ENCODE assay signal across 8 cellular contexts in genomic region chr11:12692238-12693074, GRCh38. TPM values are rescaled to one million over a fixed set of nuclear protein-coding genes. Genes with fewer than 3 reads are reported as not detected.
DNase-seq lines count a peak whose midpoint lies in the region; ATAC-seq, FAIRE-seq and TF ChIP-seq lines count a peak whose summit lies in the region.

No MANE protein-coding gene starts in this region.

- peaks cover 12% of the 10 kb centered on the region for H3K4me1 Mint-ChIP-seq in activated naive CD8-positive, alpha-beta T cell treated with anti-CD3 and anti-CD28 coated beads, Interleukin-2, amount 50 U/mL, for 24 hours

- peak overlapping the region; percentile 90 for H3K4me2 ChIP-seq in A549
- H3K4me2 ChIP-seq in skeletal muscle satellite cell (ENCODE audit: low read length), result peak overlapping the region; percentile 77

- TF ChIP-seq POLR2A in A549 (IDR thresholded peaks at IDR 0.05; ENCODE audit: low read length) (no peak), body of pancreas (IDR thresholded peaks at IDR 0.05) (peak in 2 of 3 donors; percentile 21 to 43)

- H3K27me3 ChIP-seq in body of pancreas, result no peaks in the 10 kb centered on the region
- no peaks in the 10 kb centered on the region for H3K27me3 ChIP-seq in skeletal muscle satellite cell (ENCODE audit: control insufficient read depth, insufficient read depth, low read length)

- POLR2A ChIA-PET in A549 (lab: Yijun Ruan, JAX), result interaction anchor here (0.6 to 2.9 kb wide), 5 partner anchors 8 to 95 kb away, joined by 4 to 25 read pairs (median 7); partner anchors contain the start of gene TEAD1

- H3K27ac Mint-ChIP-seq in activated naive CD8-positive, alpha-beta T cell treated with anti-CD3 and anti-CD28 coated beads, Interleukin-2, amount 50 U/mL, for 24 hours, result no peak overlapping the region
- no peak overlapping the region for H3K27ac Mint-ChIP-seq in activated naive CD4-positive, alpha-beta T cell treated with anti-CD3 and anti-CD28 coated beads, Interleukin-2, amount 50 U/mL, for 72 hours

- H3K9ac ChIP-seq in skeletal muscle satellite cell (ENCODE audit: low read depth, low read length), result peak overlapping the region; percentile 86

- TF ChIP-seq RAD21 in A549 (conservative IDR thresholded peaks at IDR 0.05 in 1 of 2, IDR thresholded peaks at IDR 0.05 in 1 of 2), result peak in 1 of 2 experiments; percentile 32; a peak in 1 of 5 replicates

- no peaks in the 10 kb centered on the region for H3K36me3 ChIP-seq in body of pancreas (replicated peaks in 1 of 2; ENCODE audit: insufficient read depth in 1 of 2, low read depth in 2 of 2)
- H3K36me3 ChIP-seq in skeletal muscle satellite cell (ENCODE audit: insufficient read depth, low read length), result no peaks in the 10 kb centered on the region

- FAIRE-seq in A549 (lab: Jason Lieb, UNC), result no peak

- intact Hi-C loops in body of pancreas (cut with DNase I), result no loop called here

- H3K36me3 Mint-ChIP-seq in activated naive CD8-positive, alpha-beta T cell treated with anti-CD3 and anti-CD28 coated beads, Interleukin-2, amount 50 U/mL, for 24 hours (ENCODE audit: low read depth), result no peaks in the 10 kb centered on the region
- no peaks in the 10 kb centered on the region for H3K36me3 Mint-ChIP-seq in activated naive CD4-positive, alpha-beta T cell treated with anti-CD3 and anti-CD28 coated beads, Interleukin-2, amount 50 U/mL, for 72 hours

- DNase-seq in A549 (ENCODE audit: low read depth in 1 of 2, low spot score in 1 of 2), result peak; percentile 75 to 89
- peak; percentile 49 for DNase-seq in NCI-H1092 (lab: John Stamatoyannopoulos, UW)
- DNase-seq in body of pancreas, result peak; percentile 92 to 97 (median 96)
- DNase-seq in islet precursor cell, result peak; percentile 91
- no peak for DNase-seq in activated naive CD8-positive, alpha-beta T cell treated with anti-CD3 and anti-CD28 coated beads, Interleukin-2, amount 50 U/mL, for 24 hours
- no peak for DNase-seq in germinal center (ENCODE audit: low spot score)
- DNase-seq in activated naive CD4-positive, alpha-beta T cell treated with anti-CD3 and anti-CD28 coated beads, Interleukin-2, amount 50 U/mL, for 72 hours (ENCODE audit: low spot score in 2 of 2), result no peak

- CTCF ChIA-PET in A549 (lab: Yijun Ruan, JAX), result interaction anchor here (0.9 to 2.3 kb wide), 5 partner anchors 15 to 400 kb away, joined by 3 to 11 read pairs (median 3); no protein-coding TSS in a partner anchor

- H3K9me3 ChIP-seq in A549 (no peaks in the 10 kb centered on the region), body of pancreas (no peaks in the 10 kb centered on the region), skeletal muscle satellite cell (replicated peaks; ENCODE audit: low read length) (no peaks in the 10 kb centered on the region)

- H3K27me3 Mint-ChIP-seq in activated naive CD8-positive, alpha-beta T cell treated with anti-CD3 and anti-CD28 coated beads, Interleukin-2, amount 50 U/mL, for 24 hours, result peaks cover 81% of the 10 kb centered on the region

- peak overlapping the region; percentile 92 to 94 for H3K27ac ChIP-seq in A549
- H3K27ac ChIP-seq in body of pancreas, result peak overlapping the region; percentile 87 to 94 (median 90)

- peaks cover 93% of the 10 kb centered on the region for H3K4me1 ChIP-seq in A549
- H3K4me1 ChIP-seq in body of pancreas, result peaks cover 78% of the 10 kb centered on the region
- H3K4me1 ChIP-seq in skeletal muscle satellite cell (ENCODE audit: control insufficient read depth, insufficient read depth, low read length), result peaks cover 88% of the 10 kb centered on the region

- H3K4me3 ChIP-seq in A549 (peak overlapping the region; percentile 31), body of pancreas (no peak overlapping the region), skeletal muscle satellite cell (ENCODE audit: low read length) (peak overlapping the region; percentile 53)

- WGBS in A549 (ENCODE audit: missing lambda C conversion rate), result 9% methylated on average over 14 of the region's 14 CpGs
- 30 to 32% methylated on average over 14 of the region's 14 CpGs for WGBS in body of pancreas, 2 donors

- TF ChIP-seq CTCF in A549 (IDR thresholded peaks at IDR 0.05) (no peak), body of pancreas (IDR thresholded peaks at IDR 0.05) (peak in 1 of 7 experiments; percentile 2)

- no peaks in the 10 kb centered on the region for H3K9me3 Mint-ChIP-seq in activated naive CD8-positive, alpha-beta T cell treated with anti-CD3 and anti-CD28 coated beads, Interleukin-2, amount 50 U/mL, for 24 hours
- no peaks in the 10 kb centered on the region for H3K9me3 Mint-ChIP-seq in activated naive CD4-positive, alpha-beta T cell treated with anti-CD3 and anti-CD28 coated beads, Interleukin-2, amount 50 U/mL, for 72 hours

- TF ChIP-seq EP300 in A549 (IDR thresholded peaks at IDR 0.05), result peak in 1 of 2 experiments; percentile 58; a peak in 3 of 5 replicates

- H3K4me3 Mint-ChIP-seq in activated naive CD8-positive, alpha-beta T cell treated with anti-CD3 and anti-CD28 coated beads, Interleukin-2, amount 50 U/mL, for 24 hours, result no peak overlapping the region

- ATAC-seq in A549 (peak; percentile 71 to 79), body of pancreas (peak; percentile 93)
- no peak for ATAC-seq in activated naive CD8-positive, alpha-beta T cell treated with anti-CD3 and anti-CD28 coated beads, Interleukin-2, amount 50 U/mL, for 24 hours
- no peak for ATAC-seq in activated naive CD4-positive, alpha-beta T cell treated with anti-CD3 and anti-CD28 coated beads, Interleukin-2, amount 50 U/mL, for 72 hours

TF ChIP-seq in A549, 52 proteins besides CTCF, POLR2A, EP300 and RAD21:
- TF ChIP-seq PBX3 (IDR thresholded peaks at IDR 0.05) (no peak), E2F6 (IDR thresholded peaks at IDR 0.05; ENCODE audit: borderline replicate concordance, low read depth) (no peak), CHD2 (IDR thresholded peaks at IDR 0.05; ENCODE audit: low read length, partially characterized antibody) (no peak), RFX5 (IDR thresholded peaks at IDR 0.05) (no peak), MAX (IDR thresholded peaks at IDR 0.05) (peak; percentile 73), TP53 (CRISPR knock-in tag; IDR thresholded peaks at IDR 0.05) (no peak), HOXB13 (CRISPR knock-in tag; IDR thresholded peaks at IDR 0.05; ENCODE audit: low read depth) (no peak), ZNF302 (CRISPR knock-in tag; IDR thresholded peaks at IDR 0.05) (no peak), MAFK (IDR thresholded peaks at IDR 0.05; ENCODE audit: partially characterized antibody) (no peak), JUN (IDR thresholded peaks at IDR 0.05) (peak; percentile 40 to 75; a peak in 2 of 5 replicates), FOSL2 (IDR thresholded peaks at IDR 0.05) (peak; percentile 16; the same call in 1 of the 2 replicates), FOSL2 (CRISPR knock-in tag; IDR thresholded peaks at IDR 0.05) (no peak), SMC3 (IDR thresholded peaks at IDR 0.05) (peak; percentile 13; the same call in 1 of the 3 replicates), NR3C1 (IDR thresholded peaks at IDR 0.05) (no peak), CEBPB (IDR thresholded peaks at IDR 0.05) (peak in 1 of 2 experiments; percentile 12; a peak in 1 of 4 replicates), ZSCAN20 (CRISPR knock-in tag; IDR thresholded peaks at IDR 0.05) (no peak), GATA3 (IDR thresholded peaks at IDR 0.05; ENCODE audit: borderline replicate concordance) (peak; percentile 60; the same call in 1 of the 2 replicates)

RNA-seq across cellular contexts. Expression of gene TEAD1, which starts 18.2 kb away (rescaled TPM):
- polyA plus RNA-seq in A549 (2011; rRNA removed) (110 and 112 TPM in 2 replicates), A549 (2017; fragmentation: RNase III; extraction: RNeasy Plus Mini Kit Qiagen cat#74134 plus additional on column Dnase treatment) (110 to 116 TPM (median 111 TPM) in 3 replicates)
- polyA plus RNA-seq in A549 (2012; cell fraction: cytosol; rRNA removed), result 29.0 and 41.5 TPM in 2 replicates
- 45.0 and 63.7 TPM in 2 replicates for polyA plus RNA-seq in A549 (2012; cell fraction: nucleus; rRNA removed)
- polyA minus RNA-seq in A549 (2011; rRNA and poly(A)+ RNA removed), result 144 and 157 TPM in 2 replicates
- total RNA-seq in body of pancreas, result 10 to 100 TPM; 36.9 to 55.0 TPM
- total RNA-seq in skeletal muscle satellite cell (2012; rRNA removed), result 67.2 and 70.3 TPM in 2 replicates
- total RNA-seq in activated naive CD4-positive, alpha-beta T cell treated with anti-CD3 and anti-CD28 coated beads, Interleukin-2, amount 50 U/mL, for 72 hours, result under 1 TPM; 0.14 to 0.18 TPM

Comparison
In these comparisons a context has a peak if more than half of its experiments do, and no peak if none do; other contexts are left out.
1. ATAC-seq: peak in A549 (2 of 2) and body of pancreas (single experiment); none in activated naive CD8-positive, alpha-beta T cell treated with anti-CD3 and anti-CD28 coated beads, Interleukin-2, amount 50 U/mL, for 24 hours (single experiment) and activated naive CD4-positive, alpha-beta T cell treated with anti-CD3 and anti-CD28 coated beads, Interleukin-2, amount 50 U/mL, for 72 hours (0 of 2).
2. DNase-seq: peak in A549 (2 of 2), NCI-H1092 (single experiment), body of pancreas (4 of 4) and islet precursor cell (single experiment); none in activated naive CD8-positive, alpha-beta T cell treated with anti-CD3 and anti-CD28 coated beads, Interleukin-2, amount 50 U/mL, for 24 hours (single experiment), germinal center (single experiment) and activated naive CD4-positive, alpha-beta T cell treated with anti-CD3 and anti-CD28 coated beads, Interleukin-2, amount 50 U/mL, for 72 hours (0 of 2).
3. H3K4me3 ChIP-seq: peak in A549 (single experiment) and skeletal muscle satellite cell (single experiment); none in body of pancreas (0 of 2).
4. RNA of gene TEAD1, which starts 18.2 kb away (total RNA-seq): 36.9 to 55.0 TPM in body of pancreas; 0.14 to 0.18 TPM in activated naive CD4-positive, alpha-beta T cell treated with anti-CD3 and anti-CD28 coated beads, Interleukin-2, amount 50 U/mL, for 72 hours; every median in the first group is over 10 times any median in the second.